ENCODE assay signal across 22 cellular contexts in genomic region chr6:24963887-24964570, GRCh38. TPM values are rescaled to one million over a fixed set of nuclear protein-coding genes. Genes with fewer than 3 reads are reported as not detected.
DNase-seq lines count a peak whose midpoint lies in the region; ATAC-seq, FAIRE-seq and TF ChIP-seq lines count a peak whose summit lies in the region.
"Had no signal": no experiment of that assay in that cellular context is flagged by ENCODE, and none has a peak within 500 bp of the region (broad histone marks: within the 10 kb centered on the region; RNA-seq: fewer than 3 reads in every experiment).

No MANE protein-coding gene starts in this region.

- TF ChIP-seq POLR2A in GM12891 (IDR thresholded peaks at IDR 0.05; ENCODE audit: low read depth, low read length) (no peak), stomach (IDR thresholded peaks at IDR 0.05) (no peak)

- H3K23ac ChIP-seq in trophoblast cell (ENCODE audit: low read length), result no peak overlapping the region

- no peak overlapping the region for H4K12ac ChIP-seq in trophoblast cell (ENCODE audit: low read depth, low read length)

- WGBS in stomach, 5 donors, result 29 to 59% (median 49%) methylated on average over 6 of the region's 6 CpGs
- WGBS in trophoblast cell (ENCODE audit: extremely low coverage, insufficient coverage, insufficient read length), result no CpG with 5 or more reads among the region's 6 CpGs

- H3K4me2 ChIP-seq in trophoblast cell (ENCODE audit: low read length), result no peak overlapping the region
- H3K4me2 ChIP-seq: KMS-11 had no signal

- no peak for ATAC-seq in activated T-cell treated with anti-CD3 and anti-CD28 coated beads, Interleukin-2, amount 50 U/mL, for 72 hours (replicated peaks in 1 of 2)
- no peak for ATAC-seq in central memory CD8-positive, alpha-beta T cell (replicated peaks; ENCODE audit: extremely low read depth, poor library complexity, severe bottlenecking)
- no peak for ATAC-seq in activated CD8-positive, alpha-beta T cell treated with anti-CD3 and anti-CD28 coated beads, Interleukin-2, amount 10 ng/mL, durations not matched to agents 7 days and 5 days
- ATAC-seq: HepG2 had no signal

- H3K27me3 Mint-ChIP-seq in activated T-cell treated with anti-CD3 and anti-CD28 coated beads, Interleukin-2, amount 50 U/mL, for 72 hours (ENCODE audit: low read depth), result no peaks in the 10 kb centered on the region
- no peaks in the 10 kb centered on the region for H3K27me3 Mint-ChIP-seq in central memory CD8-positive, alpha-beta T cell
- no peaks in the 10 kb centered on the region for H3K27me3 Mint-ChIP-seq in activated CD8-positive, alpha-beta T cell treated with anti-CD3 and anti-CD28 coated beads, Interleukin-2, amount 10 ng/mL, durations not matched to agents 7 days and 5 days (ENCODE audit: low read depth)

- CTCF ChIA-PET in activated CD8-positive, alpha-beta T cell treated with anti-CD3 and anti-CD28 coated beads, Interleukin-2, amount 10 ng/mL, durations not matched to agents 7 days and 5 days (lab: Charles Lee), result interaction anchor here (1.2 to 7.9 kb wide), 3 partner anchors 11 to 30 kb away, joined by 4 to 44 read pairs (median 26); no protein-coding TSS in a partner anchor

- H3K4me1 ChIP-seq in stomach, result peaks cover 0 to 11% (median 0%) of the 10 kb centered on the region in 4 donors
- H3K4me1 ChIP-seq in trophoblast cell (ENCODE audit: control insufficient read depth in 1 of 2, insufficient read depth in 2 of 2, low read length in 2 of 2), result no peaks in the 10 kb centered on the region

- POLR2A ChIA-PET in activated CD8-positive, alpha-beta T cell treated with anti-CD3 and anti-CD28 coated beads, Interleukin-2, amount 10 ng/mL, durations not matched to agents 7 days and 5 days (lab: Charles Lee), result interaction anchor here (0.7 kb wide), 1 partner anchor 11 kb away, joined by 3 read pairs; no protein-coding TSS in a partner anchor

- H2BK5ac ChIP-seq in trophoblast cell (ENCODE audit: low read depth, low read length, poor library complexity), result no peak overlapping the region

- H3K4ac ChIP-seq in trophoblast cell (ENCODE audit: low read depth, low read length), result no peak overlapping the region

- H3K4me1 Mint-ChIP-seq in activated T-cell treated with anti-CD3 and anti-CD28 coated beads, Interleukin-2, amount 50 U/mL, for 72 hours (ENCODE audit: low read depth), result peaks cover 56% of the 10 kb centered on the region
- peaks cover 74% of the 10 kb centered on the region for H3K4me1 Mint-ChIP-seq in central memory CD8-positive, alpha-beta T cell
- H3K4me1 Mint-ChIP-seq in activated CD8-positive, alpha-beta T cell treated with anti-CD3 and anti-CD28 coated beads, Interleukin-2, amount 10 ng/mL, durations not matched to agents 7 days and 5 days (ENCODE audit: low read depth), result peaks cover 42% of the 10 kb centered on the region

- no peaks in the 10 kb centered on the region for H3K79me2 ChIP-seq in trophoblast cell (ENCODE audit: control insufficient read depth, insufficient read depth, low read length, poor library complexity)

- H3K27ac Mint-ChIP-seq in activated T-cell treated with anti-CD3 and anti-CD28 coated beads, Interleukin-2, amount 50 U/mL, for 72 hours, result peak overlapping the region; percentile 12
- H3K27ac Mint-ChIP-seq in central memory CD8-positive, alpha-beta T cell (ENCODE audit: low read depth), result peak overlapping the region; percentile 72
- no peak overlapping the region for H3K27ac Mint-ChIP-seq in activated CD8-positive, alpha-beta T cell treated with anti-CD3 and anti-CD28 coated beads, Interleukin-2, amount 10 ng/mL, durations not matched to agents 7 days and 5 days

- no peak overlapping the region for H2BK12ac ChIP-seq in trophoblast cell (ENCODE audit: low read length)

- H3K14ac ChIP-seq in trophoblast cell (ENCODE audit: low read length), result no peak overlapping the region

- peak overlapping the region in 1 of 5 donors; percentile 46 for H3K27ac ChIP-seq in stomach
- no peak overlapping the region for H3K27ac ChIP-seq in trophoblast cell (ENCODE audit: low read depth, low read length)
- H3K27ac ChIP-seq: GM23248, KMS-11 had no signal

- no peak for TF ChIP-seq CTCF in stomach (IDR thresholded peaks at IDR 0.05)

- H2AK5ac ChIP-seq in trophoblast cell (ENCODE audit: low read length), result no peak overlapping the region

- H3K36me3 ChIP-seq in stomach (no peaks in the 10 kb centered on the region), trophoblast cell (ENCODE audit: control insufficient read depth in 1 of 2, insufficient read depth in 2 of 2, low read length in 2 of 2) (no peaks in the 10 kb centered on the region)

- H4K91ac ChIP-seq in trophoblast cell (ENCODE audit: low read depth, low read length), result no peak overlapping the region

- no peak for TF ChIP-seq EP300 in stomach (IDR thresholded peaks at IDR 0.05)

- no peak overlapping the region for H2BK120ac ChIP-seq in trophoblast cell (ENCODE audit: insufficient read depth, low read length, poor library complexity)

- no peak overlapping the region for H3K18ac ChIP-seq in trophoblast cell (ENCODE audit: low read length)

- H3K9me3 ChIP-seq in stomach (peaks cover 0 to 4% (median 0%) of the 10 kb centered on the region in 4 donors), trophoblast cell (ENCODE audit: insufficient read depth, low read depth, low read length) (no peaks in the 10 kb centered on the region)

- intact Hi-C loops in stomach (cut with DNase I; ENCODE audit: low total_unique reads), result no loop called here

- peak; percentile 26 for FAIRE-seq in GM12891 (lab: Jason Lieb, UNC)
- FAIRE-seq: A204.1, HepG2 had no signal

- H4K8ac ChIP-seq in trophoblast cell (ENCODE audit: low read depth, low read length), result no peak overlapping the region

- no peaks in the 10 kb centered on the region for H3K79me1 ChIP-seq in trophoblast cell (ENCODE audit: low read length)

- H3K27me3 ChIP-seq in stomach, result no peaks in the 10 kb centered on the region
- no peaks in the 10 kb centered on the region for H3K27me3 ChIP-seq in trophoblast cell (ENCODE audit: insufficient read depth, low read length)

- H3K4me3 ChIP-seq in stomach (no peak overlapping the region), trophoblast cell (ENCODE audit: low read depth, low read length) (no peak overlapping the region)
- H3K4me3 ChIP-seq: GM23248 had no signal

- no peak overlapping the region for H2AFZ ChIP-seq in trophoblast cell (ENCODE audit: insufficient read depth, low read length, poor library complexity)
- H2AFZ ChIP-seq: GM23248 had no signal

- no peak overlapping the region for H3K4me3 Mint-ChIP-seq in activated T-cell treated with anti-CD3 and anti-CD28 coated beads, Interleukin-2, amount 50 U/mL, for 72 hours
- H3K4me3 Mint-ChIP-seq in central memory CD8-positive, alpha-beta T cell, result no peak overlapping the region
- no peak overlapping the region for H3K4me3 Mint-ChIP-seq in activated CD8-positive, alpha-beta T cell treated with anti-CD3 and anti-CD28 coated beads, Interleukin-2, amount 10 ng/mL, durations not matched to agents 7 days and 5 days

- no peak for DNase-seq in activated T-cell treated with anti-CD3 and anti-CD28 coated beads, Interleukin-2, amount 50 U/mL, for 72 hours
- no peak for DNase-seq in activated T-cell treated with anti-CD3 and anti-CD28 coated beads, Interleukin-2, amount 50 U/mL, for 1 hour
- DNase-seq in GM12891 (ENCODE audit: insufficient read length, low spot score) (no peak), stomach (peak; percentile 51), trophoblast cell (no peak), occipital lobe (lab: John Stamatoyannopoulos, UW) (no peak)
- no peak for DNase-seq in central memory CD8-positive, alpha-beta T cell (ENCODE audit: low spot score in 2 of 2)
- DNase-seq in activated CD8-positive, alpha-beta T cell treated with anti-CD3 and anti-CD28 coated beads, Interleukin-2, amount 10 ng/mL, durations not matched to agents 7 days and 5 days, result no peak
- DNase-seq: C1 segment of cervical spinal cord; Calu3; DMS79; GM23248; NCI-H1436; NCI-H2029 treated with DMSO at 0.1 percent for 48 hours; NCI-H2171 treated with DMSO at 0.1 percent for 48 hours; NCI-H446 treated with DMSO at 0.1 percent for 48 hours; NK-92 treated with Interleukin-12 subunit alpha and Interleukin-12 subunit beta, amount 100 ng/mL, for 24 hours; RPMI8226; SIG-M5 had no signal

- H3K9me3 Mint-ChIP-seq in activated T-cell treated with anti-CD3 and anti-CD28 coated beads, Interleukin-2, amount 50 U/mL, for 72 hours, result peaks cover 1 to 2% of the 10 kb centered on the region in 2 donors
- H3K9me3 Mint-ChIP-seq in central memory CD8-positive, alpha-beta T cell, result no peaks in the 10 kb centered on the region
- H3K9me3 Mint-ChIP-seq in activated CD8-positive, alpha-beta T cell treated with anti-CD3 and anti-CD28 coated beads, Interleukin-2, amount 10 ng/mL, durations not matched to agents 7 days and 5 days (ENCODE audit: insufficient read depth), result peaks cover 10% of the 10 kb centered on the region

- H3K9ac ChIP-seq in trophoblast cell (ENCODE audit: low read length), result no peak overlapping the region
- H3K9ac ChIP-seq: GM23248, KMS-11 had no signal

- peaks cover 5 to 13% of the 10 kb centered on the region in 2 donors for H3K36me3 Mint-ChIP-seq in activated T-cell treated with anti-CD3 and anti-CD28 coated beads, Interleukin-2, amount 50 U/mL, for 72 hours (ENCODE audit: insufficient read depth in 2 of 2)
- H3K36me3 Mint-ChIP-seq in central memory CD8-positive, alpha-beta T cell (ENCODE audit: insufficient read depth), result peaks cover 2% of the 10 kb centered on the region
- H3K36me3 Mint-ChIP-seq in activated CD8-positive, alpha-beta T cell treated with anti-CD3 and anti-CD28 coated beads, Interleukin-2, amount 10 ng/mL, durations not matched to agents 7 days and 5 days (ENCODE audit: low read depth), result peaks cover 42% of the 10 kb centered on the region

TF ChIP-seq in GM12891, 5 proteins besides CTCF, POLR2A, EP300 and RAD21:
- TF ChIP-seq TAF1 (IDR thresholded peaks at IDR 0.05; ENCODE audit: low read depth, low read length) (no peak), POU2F2 (IDR thresholded peaks at IDR 0.05; ENCODE audit: low read depth, low read length) (no peak), SPI1 (IDR thresholded peaks at IDR 0.05; ENCODE audit: low read depth, low read length) (no peak), POLR2AphosphoS5 (IDR thresholded peaks at IDR 0.05; ENCODE audit: low read depth, low read length) (no peak), PAX5 (IDR thresholded peaks at IDR 0.05; ENCODE audit: insufficient read depth, low read length, severe bottlenecking) (no peak)
TF ChIP-seq in GM12891: peak in this region for 0.

RNA-seq across cellular contexts. Expression of gene RIPOR2, which starts 28.3 kb away (rescaled TPM):
- 10 to 100 TPM; 67.0 to 69.7 TPM for total RNA-seq in activated T-cell treated with anti-CD3 and anti-CD28 coated beads, Interleukin-2, amount 50 U/mL, for 72 hours
- 20.5 TPM for polyA plus RNA-seq in GM12891 (2012; ENCODE audit: low read depth, missing spikeins)
- total RNA-seq in stomach (10 to 100 TPM in 3 of 5 donors, 1 to 10 TPM in 1, not detected in 1; 9.4 to 19.3 (median 12.4) TPM), occipital lobe (17.8 TPM)
- polyA plus RNA-seq in stomach, result 1 to 10 TPM; 2.0 to 2.6 (median 2.1) TPM
- 100 to 1,000 TPM; 154 to 156 TPM for total RNA-seq in activated CD8-positive, alpha-beta T cell treated with anti-CD3 and anti-CD28 coated beads, Interleukin-2, amount 10 ng/mL, durations not matched to agents 7 days and 5 days
- polyA plus RNA-seq in trophoblast cell (2013), result 114 and 123 TPM in 2 replicates
